ENCODE assay signal across 3 cellular contexts in genomic region chr2:113510913-113511312, GRCh38. TPM values are rescaled to one million over a fixed set of nuclear protein-coding genes. Genes with fewer than 3 reads are reported as not detected.
"Had no signal": no experiment of that assay in that cellular context is flagged by ENCODE, and none has a peak within 500 bp of the region (broad histone marks: within the 10 kb centered on the region; RNA-seq: fewer than 3 reads in every experiment).

No MANE protein-coding gene starts in this region.

RNA-seq across cellular contexts. Expression of gene FOXD4L1, which starts 12.4 kb away (rescaled TPM):
- total RNA-seq: HT-29, IMR-90 had no signal
- polyA plus RNA-seq: IgD-negative memory B cell, IMR-90 had no signal
